ENCODE assay signal across 1 cellular context in genomic region chr1:178389441-178389840, GRCh38.
TF ChIP-seq lines count a peak whose summit lies in the region.

No MANE protein-coding gene starts in this region.

TF ChIP-seq in IMR-90, 13 proteins besides CTCF, POLR2A, EP300 and RAD21 (continued from another document):
- TF ChIP-seq CEBPB (IDR thresholded peaks at IDR 0.05; ENCODE audit: low read depth, low read length) (no peak), SMC3 (IDR thresholded peaks at IDR 0.05; ENCODE audit: low read depth, low read length) (no peak), BHLHE40 (IDR thresholded peaks at IDR 0.05; ENCODE audit: low read depth, low read length) (no peak), RCOR1 (IDR thresholded peaks at IDR 0.05; ENCODE audit: insufficient replicate concordance, low read length) (no peak), ELK1 (IDR thresholded peaks at IDR 0.05; ENCODE audit: borderline replicate concordance, low read depth, low read length) (no peak), CHD1 (IDR thresholded peaks at IDR 0.05; ENCODE audit: low read depth, low read length) (no peak), FOS (IDR thresholded peaks at IDR 0.05; ENCODE audit: low read depth, low read length) (no peak), MXI1 (IDR thresholded peaks at IDR 0.05; ENCODE audit: borderline replicate concordance, low read depth, low read length) (no peak), MAFK (IDR thresholded peaks at IDR 0.05; ENCODE audit: low read depth, low read length) (no peak), RFX5 (IDR thresholded peaks at IDR 0.05; ENCODE audit: low read depth, low read length) (no peak), MAZ (IDR thresholded peaks at IDR 0.05; ENCODE audit: borderline replicate concordance, low read depth, low read length) (no peak)
